1 cellular context compared by ENCODE assay signal in genomic region chr16:66885491-66885890, GRCh38.
A peak's percentile ranks its signal among the peaks of the same experiment; 100 is the strongest.
TF ChIP-seq lines count a peak whose summit lies in the region.

No MANE protein-coding gene starts in this region.

TF ChIP-seq in HepG2, 621 proteins besides CTCF, POLR2A, EP300 and RAD21:
- TF ChIP-seq DMAP1 (CRISPR knock-in tag; IDR thresholded peaks at IDR 0.05), result no peak
- peak; percentile 7; the same call in 1 of the 2 replicates for TF ChIP-seq ZC3H13 (CRISPR knock-in tag; IDR thresholded peaks at IDR 0.05)
